9 cellular contexts compared by ENCODE assay signal in genomic region chr3:46186856-46187700, GRCh38. TPM values are rescaled to one million over a fixed set of nuclear protein-coding genes. Genes with fewer than 3 reads are reported as not detected.
DNase-seq lines count a peak whose midpoint lies in the region; ATAC-seq and TF ChIP-seq lines count a peak whose summit lies in the region.
"Had no signal": no experiment of that assay in that cellular context is flagged by ENCODE, and none has a peak within 500 bp of the region (broad histone marks: within the 10 kb centered on the region; RNA-seq: fewer than 3 reads in every experiment).

No MANE protein-coding gene starts in this region.

- CTCF ChIA-PET in activated CD8-positive, alpha-beta memory T cell treated with anti-CD3 and anti-CD28 coated beads, Interleukin-2, amount 10 ng/mL, durations not matched to agents 7 days and 5 days (lab: Charles Lee), result interaction anchor here (0.7 to 3.2 kb wide), 8 partner anchors 11 to 1054 kb away, joined by 3 to 9 read pairs (median 4); partner anchors contain the start of gene CCR1

- H3K4me3 Mint-ChIP-seq in activated CD8-positive, alpha-beta memory T cell treated with anti-CD3 and anti-CD28 coated beads, Interleukin-2, amount 10 ng/mL, durations not matched to agents 7 days and 5 days, result no peak overlapping the region
- H3K4me3 Mint-ChIP-seq in stimulated activated naive CD8-positive, alpha-beta T cell treated with anti-CD3 and anti-CD28 coated beads, Interleukin-15, amount 100 ng/mL, for 72 hours, result peak overlapping the region in 1 of 2 donors; percentile 9

- peaks cover 7% of the 10 kb centered on the region for H3K27me3 Mint-ChIP-seq in activated CD8-positive, alpha-beta memory T cell treated with anti-CD3 and anti-CD28 coated beads, Interleukin-2, amount 10 ng/mL, durations not matched to agents 7 days and 5 days
- H3K27me3 Mint-ChIP-seq in stimulated activated naive CD8-positive, alpha-beta T cell treated with anti-CD3 and anti-CD28 coated beads, Interleukin-15, amount 100 ng/mL, for 72 hours, result peaks cover 11% of the 10 kb centered on the region

- peaks cover 3% of the 10 kb centered on the region for H3K9me3 Mint-ChIP-seq in activated CD8-positive, alpha-beta memory T cell treated with anti-CD3 and anti-CD28 coated beads, Interleukin-2, amount 10 ng/mL, durations not matched to agents 7 days and 5 days (ENCODE audit: low read depth)
- no peaks in the 10 kb centered on the region for H3K9me3 Mint-ChIP-seq in stimulated activated naive CD8-positive, alpha-beta T cell treated with anti-CD3 and anti-CD28 coated beads, Interleukin-15, amount 100 ng/mL, for 72 hours

- no peak overlapping the region for H3K4me3 ChIP-seq in osteoblast (ENCODE audit: insufficient read depth, low read length)

- no peak for TF ChIP-seq CTCF in osteoblast (IDR thresholded peaks at IDR 0.05; ENCODE audit: extremely low read depth, low read depth, low read length)

- H3K4me2 ChIP-seq in osteoblast (ENCODE audit: insufficient read depth, low read length), result no peak overlapping the region

- H3K27me3 ChIP-seq in osteoblast (ENCODE audit: insufficient read depth, low read length), result peaks cover 8% of the 10 kb centered on the region

- no peak overlapping the region for H2AFZ ChIP-seq in osteoblast (ENCODE audit: low read length)

- H3K4me1 ChIP-seq in osteoblast (ENCODE audit: insufficient read depth, low read length), result peaks cover 5% of the 10 kb centered on the region

- H3K27ac ChIP-seq in osteoblast (ENCODE audit: low read depth, low read length), result no peak overlapping the region

- no peaks in the 10 kb centered on the region for H3K9me3 ChIP-seq in osteoblast (ENCODE audit: low read depth, low read length)

- H3K36me3 ChIP-seq in osteoblast (ENCODE audit: insufficient read depth, low read length), result no peaks in the 10 kb centered on the region

- DNase-seq in activated CD8-positive, alpha-beta memory T cell treated with anti-CD3 and anti-CD28 coated beads, Interleukin-2, amount 10 ng/mL, durations not matched to agents 7 days and 5 days, result no peak
- DNase-seq in activated CD8-positive, alpha-beta memory T cell treated with anti-CD3 and anti-CD28 coated beads, Interleukin-2, amount 50 U/mL, for 4 hours, result no peak
- DNase-seq in RPMI8226 (peak; percentile 80), osteoblast (ENCODE audit: insufficient read length, low spot score, missing footprints) (no peak)
- DNase-seq in stimulated activated naive CD8-positive, alpha-beta T cell treated with anti-CD3 and anti-CD28 coated beads, Interleukin-15, amount 100 ng/mL, for 72 hours, result no peak
- no peak for DNase-seq in stimulated activated CD4-positive, alpha-beta T cell treated with anti-CD3 and anti-CD28 coated beads, Interleukin-12 subunit alpha, Interleukin-12 subunit beta, amount 100 ng/mL, for 4 hours
- no peak for DNase-seq in activated naive CD4-positive, alpha-beta T cell treated with anti-CD3 and anti-CD28 coated beads, Interleukin-2, amount 50 U/mL, for 16 hours

- peak; percentile 75 for ATAC-seq in activated CD8-positive, alpha-beta memory T cell treated with anti-CD3 and anti-CD28 coated beads, Interleukin-2, amount 10 ng/mL, durations not matched to agents 7 days and 5 days
- peak; percentile 64 for ATAC-seq in HG03060 (IDR thresholded peaks at IDR 0.05; ENCODE audit: low read depth, unreplicated experiment)
- peak; percentile 46 for ATAC-seq in stimulated activated naive CD8-positive, alpha-beta T cell treated with anti-CD3 and anti-CD28 coated beads, Interleukin-15, amount 100 ng/mL, for 72 hours

- no peaks in the 10 kb centered on the region for H4K20me1 ChIP-seq in osteoblast (ENCODE audit: insufficient read depth, low read length)

- H3K79me2 ChIP-seq in osteoblast (ENCODE audit: insufficient read depth, low read length), result no peaks in the 10 kb centered on the region

- H3K4me1 Mint-ChIP-seq in activated CD8-positive, alpha-beta memory T cell treated with anti-CD3 and anti-CD28 coated beads, Interleukin-2, amount 10 ng/mL, durations not matched to agents 7 days and 5 days, result peaks cover 23% of the 10 kb centered on the region
- peaks cover 26% of the 10 kb centered on the region for H3K4me1 Mint-ChIP-seq in stimulated activated naive CD8-positive, alpha-beta T cell treated with anti-CD3 and anti-CD28 coated beads, Interleukin-15, amount 100 ng/mL, for 72 hours

- H3K27ac Mint-ChIP-seq in activated CD8-positive, alpha-beta memory T cell treated with anti-CD3 and anti-CD28 coated beads, Interleukin-2, amount 10 ng/mL, durations not matched to agents 7 days and 5 days, result peak overlapping the region; percentile 71
- no peak overlapping the region for H3K27ac Mint-ChIP-seq in stimulated activated naive CD8-positive, alpha-beta T cell treated with anti-CD3 and anti-CD28 coated beads, Interleukin-15, amount 100 ng/mL, for 72 hours

- H3K36me3 Mint-ChIP-seq in activated CD8-positive, alpha-beta memory T cell treated with anti-CD3 and anti-CD28 coated beads, Interleukin-2, amount 10 ng/mL, durations not matched to agents 7 days and 5 days, result peaks cover 1% of the 10 kb centered on the region

RNA-seq across cellular contexts. Expression of gene CCR1, which starts 21.0 kb away (rescaled TPM):
- 10 to 100 TPM; 35.3 to 55.6 TPM for total RNA-seq in activated CD8-positive, alpha-beta memory T cell treated with anti-CD3 and anti-CD28 coated beads, Interleukin-2, amount 10 ng/mL, durations not matched to agents 7 days and 5 days
- total RNA-seq in osteoblast, result 0.59 and 1.1 TPM in 2 replicates

RNA-seq across cellular contexts. Expression of gene CCR3, which starts 55.2 kb away (rescaled TPM):
- 1 to 10 TPM; 1.4 to 2.0 TPM for total RNA-seq in activated CD8-positive, alpha-beta memory T cell treated with anti-CD3 and anti-CD28 coated beads, Interleukin-2, amount 10 ng/mL, durations not matched to agents 7 days and 5 days
- not detected in 2 replicates for total RNA-seq in osteoblast
- total RNA-seq: mucosa of gallbladder had no signal

Comparison
In these comparisons a context has a peak if more than half of its experiments do, and no peak if none do; other contexts are left out.
1. RNA of gene CCR1, which starts 21.0 kb away (total RNA-seq): 35.3 to 55.6 TPM in activated CD8-positive, alpha-beta memory T cell treated with anti-CD3 and anti-CD28 coated beads, Interleukin-2, amount 10 ng/mL, durations not matched to agents 7 days and 5 days; 0.59 to 1.1 TPM in osteoblast; every median in the first group is over 10 times any median in the second.
2. Peak in every context shown above with its lines, with median percentiles within 50 percentile points of each other: ATAC-seq.